8 cellular contexts compared by ENCODE assay signal in genomic region chr4:81153714-81154323, GRCh38.
DNase-seq lines count a peak whose midpoint lies in the region; ATAC-seq and TF ChIP-seq lines count a peak whose summit lies in the region.
"Not testable (repeated sequence)": the region's sequence is repeated elsewhere in the genome, so short reads cannot be mapped to it uniquely, and the experiment has no call there.

No MANE protein-coding gene starts in this region.

- peak overlapping the region; percentile 35 for H3K4me3 ChIP-seq in effector memory CD4-positive, alpha-beta T cell (ENCODE audit: insufficient read depth, low read depth, low read length, poor library complexity, severe bottlenecking)
- peak overlapping the region; percentile 52 for H3K4me3 ChIP-seq in iPS-20b (ENCODE audit: low read length)
- peak overlapping the region; percentile 22 for H3K4me3 ChIP-seq in ovary

- not testable (repeated sequence) for TF ChIP-seq EP300 in ovary (IDR thresholded peaks at IDR 0.05)

- WGBS in ovary, 3 donors: 38 to 70% (median 56%) methylated on average over 25 to 30 of the region's 30 CpGs

- not testable (repeated sequence) for TF ChIP-seq CTCF in ovary (IDR thresholded peaks at IDR 0.05); type B pancreatic cell (conservative IDR thresholded peaks at IDR 0.05)

- TF ChIP-seq POLR2A in ovary (IDR thresholded peaks at IDR 0.05): not testable (repeated sequence)

- not testable (repeated sequence) for H3K36me3 ChIP-seq in effector memory CD4-positive, alpha-beta T cell (ENCODE audit: control insufficient read depth, insufficient read depth, low read length); iPS-20b (ENCODE audit: insufficient read depth, low read depth, low read length); ovary

- intact Hi-C loops in ovary (cut with DNase I): not testable (repeated sequence)

- not testable (repeated sequence) for H3K4me1 ChIP-seq in effector memory CD4-positive, alpha-beta T cell (ENCODE audit: control insufficient read depth, insufficient read depth, low read length, poor library complexity, severe bottlenecking); iPS-20b (ENCODE audit: insufficient read depth, low read length); ovary (ENCODE audit: insufficient read depth)

- not testable (repeated sequence) for H3K9ac ChIP-seq in iPS-20b (ENCODE audit: low read depth, low read length)

- not testable (repeated sequence) for H3K9me3 ChIP-seq in effector memory CD4-positive, alpha-beta T cell (ENCODE audit: control insufficient read depth, low read length); iPS-20b (ENCODE audit: insufficient read depth, low read depth, low read length); ovary

- H3K36me3 Mint-ChIP-seq in activated T-helper 17 cell treated with anti-CD3 and anti-CD28 coated beads, Interleukin-2, amount 50 U/mL, for 72 hours (ENCODE audit: low read depth); type B pancreatic cell: not testable (repeated sequence)

- ATAC-seq in activated T-helper 17 cell treated with anti-CD3 and anti-CD28 coated beads, Interleukin-2, amount 50 U/mL, for 72 hours (replicated peaks): not testable (repeated sequence)

- not testable (repeated sequence) for H3K27me3 ChIP-seq in effector memory CD4-positive, alpha-beta T cell (replicated peaks; ENCODE audit: control insufficient read depth, insufficient read depth, low read length, poor library complexity, severe bottlenecking); iPS-20b (ENCODE audit: insufficient read depth, low read length); ovary

- H3K4me1 Mint-ChIP-seq in activated T-helper 17 cell treated with anti-CD3 and anti-CD28 coated beads, Interleukin-2, amount 50 U/mL, for 72 hours; type B pancreatic cell (ENCODE audit: unreplicated experiment): not testable (repeated sequence)

- H3K27ac ChIP-seq in effector memory CD4-positive, alpha-beta T cell (ENCODE audit: insufficient read depth, low read length, poor library complexity, severe bottlenecking); iPS-20b (ENCODE audit: low read length); ovary: not testable (repeated sequence)

- H3K9me3 Mint-ChIP-seq in activated T-helper 17 cell treated with anti-CD3 and anti-CD28 coated beads, Interleukin-2, amount 50 U/mL, for 72 hours; type B pancreatic cell: not testable (repeated sequence)

- DNase-seq in Daoy (ENCODE audit: low read depth) (peak; percentile 11), NCI-H2081 (lab: John Stamatoyannopoulos, UW) (peak; percentile 19 to 30), T follicular helper cell (ENCODE audit: low read depth) (peak; percentile 2), ovary (peak in 1 of 5 donors; percentile 23)
- peak in 1 of 3 donors; percentile 20 for DNase-seq in effector memory CD4-positive, alpha-beta T cell
- DNase-seq in type B pancreatic cell (ENCODE audit: extremely low spot score, unreplicated experiment): not testable (repeated sequence)

- peak overlapping the region; percentile 81 for H3K4me3 Mint-ChIP-seq in activated T-helper 17 cell treated with anti-CD3 and anti-CD28 coated beads, Interleukin-2, amount 50 U/mL, for 72 hours
- peak overlapping the region; percentile 87 for H3K4me3 Mint-ChIP-seq in type B pancreatic cell

- peak overlapping the region; percentile 69 for H3K27ac Mint-ChIP-seq in activated T-helper 17 cell treated with anti-CD3 and anti-CD28 coated beads, Interleukin-2, amount 50 U/mL, for 72 hours
- peak overlapping the region; percentile 92 for H3K27ac Mint-ChIP-seq in type B pancreatic cell

- not testable (repeated sequence) for H3K27me3 Mint-ChIP-seq in activated T-helper 17 cell treated with anti-CD3 and anti-CD28 coated beads, Interleukin-2, amount 50 U/mL, for 72 hours; type B pancreatic cell
